ENCODE assay signal across 1 cellular context in genomic region chr10:124152781-124153600, GRCh38.
A peak's percentile ranks its signal among the peaks of the same experiment; 100 is the strongest.
TF ChIP-seq lines count a peak whose summit lies in the region.

No MANE protein-coding gene starts in this region.

TF ChIP-seq in A549, 52 proteins besides CTCF, POLR2A, EP300 and RAD21 (continued from another document):
- TF ChIP-seq GATA3 (IDR thresholded peaks at IDR 0.05; ENCODE audit: borderline replicate concordance) (peak; percentile 65), FOSB (CRISPR knock-in tag; IDR thresholded peaks at IDR 0.05) (no peak), HES2 (IDR thresholded peaks at IDR 0.05) (no peak), SREBF2 (IDR thresholded peaks at IDR 0.05) (no peak), HDAC2 (IDR thresholded peaks at IDR 0.05) (no peak), REST (IDR thresholded peaks at IDR 0.05) (no peak), CHD4 (IDR thresholded peaks at IDR 0.05; ENCODE audit: borderline replicate concordance) (no peak), MYC (IDR thresholded peaks at IDR 0.05; ENCODE audit: borderline replicate concordance, low read length) (peak; percentile 34; the same call in 1 of the 2 replicates), BCL3 (IDR thresholded peaks at IDR 0.05) (no peak; the same call in 2 of the 3 replicates), KDM1A (IDR thresholded peaks at IDR 0.05; ENCODE audit: low read depth) (no peak), HOXB13 (CRISPR knock-in tag; IDR thresholded peaks at IDR 0.05; ENCODE audit: low read depth) (peak; percentile 60; the same call in 1 of the 2 replicates), HOXA7 (CRISPR knock-in tag; IDR thresholded peaks at IDR 0.05) (0 out of 2 replicates have a peak, but pooled peaks have one; percentile 61), ZFP36 (IDR thresholded peaks at IDR 0.05; ENCODE audit: borderline replicate concordance, partially characterized antibody) (no peak), FOXS1 (CRISPR knock-in tag; IDR thresholded peaks at IDR 0.05) (peak; percentile 17; the same call in 1 of the 2 replicates), EHMT2 (IDR thresholded peaks at IDR 0.05; ENCODE audit: low read depth) (no peak), NFE2L2 (conservative IDR thresholded peaks at IDR 0.05; ENCODE audit: low read length) (peak; percentile 74), HEYL (CRISPR knock-in tag; IDR thresholded peaks at IDR 0.05) (no peak), JUNB (IDR thresholded peaks at IDR 0.05) (0 out of 2 replicates have a peak, but pooled peaks have one; percentile 28), EHF (CRISPR knock-in tag; IDR thresholded peaks at IDR 0.05) (0 out of 2 replicates have a peak, but pooled peaks have one; percentile 71), TFCP2L1 (CRISPR knock-in tag; IDR thresholded peaks at IDR 0.05) (no peak), RFX5 (IDR thresholded peaks at IDR 0.05) (no peak), RCOR1 (IDR thresholded peaks at IDR 0.05; ENCODE audit: low read depth, low read length) (no peak), PBX3 (IDR thresholded peaks at IDR 0.05) (0 out of 2 replicates have a peak, but pooled peaks have one; percentile 40), RNF2 (IDR thresholded peaks at IDR 0.05; ENCODE audit: borderline replicate concordance, low read depth) (no peak), POLR2AphosphoS2 (conservative IDR thresholded peaks at IDR 0.05; ENCODE audit: low read length) (no peak), MAZ (IDR thresholded peaks at IDR 0.05; ENCODE audit: borderline replicate concordance, low read depth, low read length) (0 out of 2 replicates have a peak, but pooled peaks have one; percentile 44), ATOH8 (CRISPR knock-in tag; IDR thresholded peaks at IDR 0.05; ENCODE audit: low read depth) (peak; percentile 23), KDM5A (IDR thresholded peaks at IDR 0.05) (no peak)
